Comparison of ENCODE assay signal across 7 cellular contexts in the genomic region with DNA sequence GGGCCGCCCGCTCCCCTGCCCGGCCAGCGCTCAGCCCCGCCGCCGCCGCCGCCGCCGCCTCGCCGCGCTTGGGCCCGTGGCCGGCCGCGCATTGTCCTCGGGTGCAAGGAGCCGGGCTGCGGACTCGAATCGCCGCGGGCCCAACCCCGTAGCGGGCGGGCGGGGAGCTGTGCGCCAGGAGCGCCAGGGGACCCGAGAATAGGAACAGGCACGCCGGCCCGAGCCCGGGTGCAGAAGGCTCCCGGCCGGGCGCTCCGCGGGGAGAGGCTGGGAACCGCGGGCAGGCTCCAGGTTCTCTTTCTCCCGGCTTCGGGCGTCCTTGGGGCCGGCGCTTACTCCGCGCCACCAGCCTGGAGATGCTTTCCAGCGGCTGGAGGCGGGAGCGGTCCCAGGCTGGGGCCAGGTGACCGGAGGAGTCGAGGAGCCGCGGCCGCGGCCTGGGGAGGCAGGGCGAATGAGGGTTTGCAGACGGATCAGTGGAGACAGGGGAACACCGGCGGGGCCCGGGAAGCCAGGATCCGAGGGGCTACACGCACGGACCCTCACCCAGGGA. TPM values are rescaled to one million over a fixed set of nuclear protein-coding genes. Genes with fewer than 3 reads are reported as not detected.
A peak's percentile ranks its signal among the peaks of the same experiment; 100 is the strongest.
DNase-seq lines count a peak whose midpoint lies in the region; ATAC-seq and TF ChIP-seq lines count a peak whose summit lies in the region.

No MANE protein-coding gene starts in this region.

- no peaks in the 10 kb centered on the region for H3K9me3 Mint-ChIP-seq in activated naive CD4-positive, alpha-beta T cell treated with anti-CD3 and anti-CD28 coated beads, Interleukin-2, amount 50 U/mL, for 72 hours

- no peak for TF ChIP-seq CTCF in GM10266 (IDR thresholded peaks at IDR 0.05; ENCODE audit: control insufficient read depth, insufficient read depth, low read depth, missing control alignments)
- no peak for TF ChIP-seq CTCF in HL-60 (IDR thresholded peaks at IDR 0.05; ENCODE audit: insufficient read depth, low read length)
- no peak for TF ChIP-seq CTCF in right atrium auricular region (IDR thresholded peaks at IDR 0.05)

- H3K27ac Mint-ChIP-seq in activated naive CD4-positive, alpha-beta T cell treated with anti-CD3 and anti-CD28 coated beads, Interleukin-2, amount 50 U/mL, for 72 hours, result peak overlapping the region in 1 of 2 donors; percentile 67

- peaks cover 4 to 50% of the 10 kb centered on the region in 2 donors for H3K4me1 ChIP-seq in right atrium auricular region

- ATAC-seq in activated naive CD4-positive, alpha-beta T cell treated with anti-CD3 and anti-CD28 coated beads, Interleukin-2, amount 50 U/mL, for 72 hours, result peak; percentile 27 to 43
- ATAC-seq in GM19324 (IDR thresholded peaks at IDR 0.05; ENCODE audit: low FRiP score, unreplicated experiment), result no peak

- peak overlapping the region; percentile 34 for H3K4me3 ChIP-seq in HL-60 (replicated peaks; ENCODE audit: insufficient read depth, low read length)
- H3K4me3 ChIP-seq in right atrium auricular region, result peak overlapping the region; percentile 54 to 71

- no peaks in the 10 kb centered on the region for H3K9me3 ChIP-seq in right atrium auricular region

- H3K27ac ChIP-seq in HL-60 (replicated peaks) (no peak overlapping the region), right atrium auricular region (peak overlapping the region; percentile 87 to 90)

- no peaks in the 10 kb centered on the region for H3K36me3 ChIP-seq in right atrium auricular region

- peaks cover 13 to 19% of the 10 kb centered on the region in 2 donors for H3K36me3 Mint-ChIP-seq in activated naive CD4-positive, alpha-beta T cell treated with anti-CD3 and anti-CD28 coated beads, Interleukin-2, amount 50 U/mL, for 72 hours

- H3K27me3 ChIP-seq in HL-60 (ENCODE audit: insufficient read depth, poor library complexity, severe bottlenecking) (peaks cover 50% of the 10 kb centered on the region), right atrium auricular region (no peaks in the 10 kb centered on the region)

- DNase-seq in GM10266 (ENCODE audit: extremely low spot score) (peak; percentile 65), HL-60 (ENCODE audit: low read depth in 1 of 2, low spot score in 1 of 2) (no peak), right atrium auricular region (ENCODE audit: low spot score) (no peak), retina (peak; percentile 89), SHP77 (lab: John Stamatoyannopoulos, UW) (no peak)
- DNase-seq in activated naive CD4-positive, alpha-beta T cell treated with anti-CD3 and anti-CD28 coated beads, Interleukin-2, amount 50 U/mL, for 72 hours (ENCODE audit: low spot score in 2 of 2), result no peak

RNA-seq across cellular contexts. Expression of a gene that starts 0.6 kb away (rescaled TPM):
- under 1 TPM in 1 of 2 donors, not detected in 1; 0.08 TPM for total RNA-seq in activated naive CD4-positive, alpha-beta T cell treated with anti-CD3 and anti-CD28 coated beads, Interleukin-2, amount 50 U/mL, for 72 hours
- 1 to 10 TPM; 5.5 to 6.9 TPM for total RNA-seq in right atrium auricular region

RNA-seq across cellular contexts. Expression of a gene that starts 53.8 kb away (rescaled TPM):
- 10 to 100 TPM; 10.1 to 10.8 TPM for total RNA-seq in activated naive CD4-positive, alpha-beta T cell treated with anti-CD3 and anti-CD28 coated beads, Interleukin-2, amount 50 U/mL, for 72 hours
- total RNA-seq in right atrium auricular region, result 10 to 100 TPM in 1 of 2 donors, 1 to 10 TPM in 1; 8.3 to 15.3 TPM

Comparison
In these comparisons a context has a peak if more than half of its experiments do, and no peak if none do; other contexts are left out.
1. DNase-seq: peak in GM10266 (single experiment) and retina (single experiment); none in HL-60 (0 of 2), activated naive CD4-positive, alpha-beta T cell treated with anti-CD3 and anti-CD28 coated beads, Interleukin-2, amount 50 U/mL, for 72 hours (0 of 2), right atrium auricular region (single experiment) and SHP77 (0 of 2).
2. RNA of a gene that starts 0.6 kb away (total RNA-seq): 5.5 to 6.9 TPM in right atrium auricular region; 0.08 TPM in activated naive CD4-positive, alpha-beta T cell treated with anti-CD3 and anti-CD28 coated beads, Interleukin-2, amount 50 U/mL, for 72 hours; every median in the first group is over 4 times any median in the second.